8 cellular contexts compared by ENCODE assay signal in the genomic region with DNA sequence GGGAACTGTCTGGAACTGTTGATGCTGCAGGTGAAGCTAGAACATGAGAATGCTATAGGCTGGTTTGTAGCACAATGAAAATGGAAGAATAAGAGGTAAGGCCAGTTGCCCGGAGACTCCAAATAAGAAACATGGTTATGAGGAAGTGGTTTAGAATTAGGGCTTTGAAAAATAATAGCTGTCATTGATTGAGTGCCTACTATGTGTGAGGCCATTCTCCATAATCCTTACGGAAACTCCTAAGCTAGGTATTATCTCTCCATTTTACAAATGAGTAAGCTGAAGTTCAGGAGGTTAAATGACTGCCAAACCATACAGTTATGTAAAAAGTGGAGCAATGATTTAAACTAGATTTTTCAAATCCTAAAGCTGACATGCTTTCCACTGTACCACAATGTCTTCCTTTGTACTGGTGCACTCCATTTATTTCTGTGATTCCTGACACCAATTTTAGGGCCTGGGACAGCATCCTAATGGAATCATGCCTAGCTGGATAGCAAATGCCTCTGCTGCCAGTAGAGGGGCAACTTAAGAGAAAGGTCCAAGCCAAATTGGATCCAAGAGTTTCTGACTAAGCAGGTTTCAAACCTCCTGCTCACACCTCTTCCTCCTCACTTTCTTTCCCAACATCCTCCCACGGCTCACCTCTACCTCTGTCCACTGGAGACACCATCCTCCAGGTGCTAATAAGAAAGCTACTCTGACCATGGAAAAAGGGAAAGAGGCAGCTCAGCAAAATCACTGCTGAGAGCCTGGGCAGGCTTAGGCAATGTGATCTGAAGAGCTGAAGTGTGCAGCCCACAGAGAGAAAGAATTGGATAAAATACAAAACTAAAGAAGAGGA. TPM values are rescaled to one million over a fixed set of nuclear protein-coding genes. Genes with fewer than 3 reads are reported as not detected.
DNase-seq lines count a peak whose midpoint lies in the region; ATAC-seq lines count a peak whose summit lies in the region.
"Had no signal": no experiment of that assay in that cellular context is flagged by ENCODE, and none has a peak within 500 bp of the region (broad histone marks: within the 10 kb centered on the region; RNA-seq: fewer than 3 reads in every experiment).

No MANE protein-coding gene starts in this region.

- no peaks in the 10 kb centered on the region for H3K36me3 ChIP-seq in skeletal muscle satellite cell (ENCODE audit: insufficient read depth, low read length)

- ATAC-seq in GM19328 (IDR thresholded peaks at IDR 0.05; ENCODE audit: unreplicated experiment), result peak; percentile 36
- ATAC-seq in HG03025 (IDR thresholded peaks at IDR 0.05; ENCODE audit: low FRiP score, unreplicated experiment), result peak; percentile 26

- H3K27me3 ChIP-seq in skeletal muscle satellite cell (ENCODE audit: control insufficient read depth, insufficient read depth, low read length), result no peaks in the 10 kb centered on the region

- H3K9me3 ChIP-seq in skeletal muscle satellite cell (replicated peaks; ENCODE audit: low read length), result no peaks in the 10 kb centered on the region

- H3K4me1 ChIP-seq in skeletal muscle satellite cell (ENCODE audit: control insufficient read depth, insufficient read depth, low read length), result peaks cover 23% of the 10 kb centered on the region

- H3K4me3 ChIP-seq in skeletal muscle satellite cell (ENCODE audit: low read length), result peak overlapping the region; percentile 3

- H3K4me2 ChIP-seq in skeletal muscle satellite cell (ENCODE audit: low read length), result peak overlapping the region; percentile 50

- peak overlapping the region; percentile 10 for H3K9ac ChIP-seq in skeletal muscle satellite cell (ENCODE audit: low read depth, low read length)

- DNase-seq in activated T-cell treated with anti-CD3 and anti-CD28 coated beads, Interleukin-2, amount 50 U/mL, for 48 hours, result peak; percentile 32 to 43
- DNase-seq in NCI-H2029 (lab: John Stamatoyannopoulos, UW), result no peak
- no peak for DNase-seq in amygdala (lab: John Stamatoyannopoulos, UW)
- no peak for DNase-seq in pons (ENCODE audit: low spot score)
- DNase-seq: NCI-H524 treated with DMSO at 0.1 percent for 48 hours had no signal

RNA-seq across cellular contexts. Expression of a gene that starts 46.9 kb away (rescaled TPM):
- 166 and 219 TPM in 2 replicates for total RNA-seq in skeletal muscle satellite cell (2012; rRNA removed)

Comparison
In these comparisons a context has a peak if more than half of its experiments do, and no peak if none do; other contexts are left out.
1. DNase-seq: peak in activated T-cell treated with anti-CD3 and anti-CD28 coated beads, Interleukin-2, amount 50 U/mL, for 48 hours (2 of 2); none in NCI-H2029 (single experiment), amygdala (0 of 56) and pons (single experiment).